Comparison of ENCODE assay signal across 12 cellular contexts in genomic region chr17:3917391-3917931, GRCh38. TPM values are rescaled to one million over a fixed set of nuclear protein-coding genes. Genes with fewer than 3 reads are reported as not detected.
DNase-seq lines count a peak whose midpoint lies in the region; ATAC-seq, FAIRE-seq and TF ChIP-seq lines count a peak whose summit lies in the region.
"Had no signal": no experiment of that assay in that cellular context is flagged by ENCODE, and none has a peak within 500 bp of the region (broad histone marks: within the 10 kb centered on the region; RNA-seq: fewer than 3 reads in every experiment).

No MANE protein-coding gene starts in this region.

- H3K4me2 ChIP-seq in SK-N-SH: no peak overlapping the region
- H3K4me2 ChIP-seq: KMS-11 had no signal

- no peaks in the 10 kb centered on the region for H3K9me3 ChIP-seq in SK-N-SH
- H3K9me3 ChIP-seq in stomach: no peaks in the 10 kb centered on the region

- H3K4me3 ChIP-seq in SK-N-SH (ENCODE audit: low read depth in 2 of 2, low read length in 1 of 2) (no peak overlapping the region), stomach (no peak overlapping the region)
- H3K4me3 ChIP-seq: GM12878 had no signal

- H3K4me1 ChIP-seq in SK-N-SH (ENCODE audit: control insufficient read depth in 1 of 2, insufficient read depth in 2 of 2, low read depth in 1 of 2, low read length in 1 of 2): peaks cover 0 to 18% of the 10 kb centered on the region in 2 experiments; a peak in 1 of 4 replicates
- peaks cover 25 to 61% (median 37%) of the 10 kb centered on the region in 4 donors for H3K4me1 ChIP-seq in stomach

- no peaks in the 10 kb centered on the region for H3F3A ChIP-seq in SK-N-SH (replicated peaks; ENCODE audit: insufficient read depth)

- no peaks in the 10 kb centered on the region for H3K36me3 Mint-ChIP-seq in HFFc6 (ENCODE audit: low read depth)

- TF ChIP-seq EP300 in SK-N-SH (IDR thresholded peaks at IDR 0.05; ENCODE audit: borderline replicate concordance in 1 of 2, low read depth in 1 of 2, low read length in 1 of 2) (no peak), stomach (IDR thresholded peaks at IDR 0.05) (no peak)

- no peak for FAIRE-seq in GM12892 (lab: Jason Lieb, UNC)
- FAIRE-seq: GM12878 had no signal

- intact Hi-C loops in left cardiac atrium (cut with DNase I) (loop anchor here in 1 of 2 donors (10.0 kb wide), 1 partner anchor 53 kb away; no protein-coding TSS in a partner anchor), stomach (cut with DNase I; ENCODE audit: low total_unique reads) (no loop called here)

- TF ChIP-seq CTCF in SK-N-SH (IDR thresholded peaks at IDR 0.05) (no peak), stomach (IDR thresholded peaks at IDR 0.05) (no peak), HFFc6 (IDR thresholded peaks at IDR 0.05) (no peak)

- H3K27ac Mint-ChIP-seq in HFFc6: no peak overlapping the region

- no peak overlapping the region for H2AFZ ChIP-seq in SK-N-SH (ENCODE audit: low read depth)

- no peak overlapping the region for H3K9ac ChIP-seq in SK-N-SH
- H3K9ac ChIP-seq: KMS-11 had no signal

- H3K4me1 Mint-ChIP-seq in HFFc6 (ENCODE audit: low read depth): 0 out of 2 replicates have a peak, but pooled peaks cover 4% of the 10 kb centered on the region

- no peak overlapping the region for H3K4me3 Mint-ChIP-seq in HFFc6

- no peaks in the 10 kb centered on the region for H4K20me1 ChIP-seq in SK-N-SH (ENCODE audit: insufficient read depth)

- CTCF ChIA-PET in SK-N-SH (lab: Yijun Ruan, JAX) (interaction anchor here (0.8 to 2.6 kb wide), 5 partner anchors 14 to 180 kb away, joined by 3 to 19 read pairs (median 5); no protein-coding TSS in a partner anchor), HEK293T (lab: Yijun Ruan, JAX) (interaction anchor here (1.2 to 1.8 kb wide), 3 partner anchors 71 to 179 kb away, joined by 3 to 8 read pairs (median 4); partner anchors contain the start of gene NCBP3)

- TF ChIP-seq RAD21 in SK-N-SH (IDR thresholded peaks at IDR 0.05; ENCODE audit: low read length): no peak

- H3K9me3 Mint-ChIP-seq in HFFc6: no peaks in the 10 kb centered on the region
- H3K9me3 Mint-ChIP-seq: activated naive CD4-positive, alpha-beta T cell treated with anti-CD3 and anti-CD28 coated beads, Interleukin-2, amount 50 U/mL, for 72 hours had no signal

- peaks cover 5% of the 10 kb centered on the region for H3K27me3 Mint-ChIP-seq in HFFc6 (ENCODE audit: insufficient read depth)

- H3K27ac ChIP-seq in SK-N-SH (ENCODE audit: low read depth in 2 of 2, low read length in 1 of 2) (no peak overlapping the region), stomach (peak overlapping the region in 4 of 5 donors; percentile 61 to 79 (median 66))
- H3K27ac ChIP-seq: KMS-11 had no signal

- TF ChIP-seq POLR2A in stomach (IDR thresholded peaks at IDR 0.05) (no peak), GM12892 (IDR thresholded peaks at IDR 0.05; ENCODE audit: low read depth, low read length) (no peak)

- DNase-seq in NCI-H345 (lab: John Stamatoyannopoulos, UW): peak; percentile 20
- no peak for DNase-seq in NCI-H345 treated with DMSO at 0.1 percent for 48 hours (lab: John Stamatoyannopoulos, UW; ENCODE audit: unreplicated experiment)
- peak; percentile 84 for DNase-seq in SK-N-SH
- peak; percentile 87 for DNase-seq in left cardiac atrium
- peak; percentile 68 for DNase-seq in stomach
- no peak for DNase-seq in HFFc6
- no peak for DNase-seq in HEK293T (ENCODE audit: extremely low spot score)
- no peak for DNase-seq in GM12892 (ENCODE audit: insufficient read length)
- DNase-seq: SW 1271 had no signal

- ATAC-seq in left cardiac atrium: peak; percentile 6 to 24
- ATAC-seq: activated naive CD4-positive, alpha-beta T cell treated with anti-CD3 and anti-CD28 coated beads, Interleukin-2, amount 50 U/mL, for 72 hours; GM12878 had no signal

- H3K79me2 ChIP-seq in SK-N-SH (ENCODE audit: insufficient read depth): no peaks in the 10 kb centered on the region

- 34% methylated on average over 3 of the region's 11 CpGs for WGBS in SK-N-SH (ENCODE audit: low lambda C conversion rate)
- 12 to 28% (median 21%) methylated on average over 9 to 11 of the region's 11 CpGs for WGBS in stomach, 5 donors

- POLR2A ChIA-PET in SK-N-SH (lab: Yijun Ruan, JAX): no interaction called here
- POLR2A ChIA-PET in HEK293T (lab: Yijun Ruan, JAX): no interaction called here

- H3K9me2 ChIP-seq in SK-N-SH: no peaks in the 10 kb centered on the region

- H3K27me3 ChIP-seq in SK-N-SH (ENCODE audit: insufficient read depth) (no peaks in the 10 kb centered on the region), stomach (no peaks in the 10 kb centered on the region)

- H3K36me3 ChIP-seq in SK-N-SH (replicated peaks in 1 of 2; ENCODE audit: control insufficient read depth in 1 of 2, insufficient read depth in 2 of 2, low read length in 1 of 2) (no peaks in the 10 kb centered on the region), stomach (no peaks in the 10 kb centered on the region)

TF ChIP-seq in SK-N-SH, 30 proteins besides CTCF, POLR2A, EP300 and RAD21:
- TF ChIP-seq NFIC (IDR thresholded peaks at IDR 0.05; ENCODE audit: borderline replicate concordance) (peak; percentile 42; the same call in 1 of the 2 replicates), RFX5 (IDR thresholded peaks at IDR 0.05; ENCODE audit: low read length) (no peak)

TF ChIP-seq in HEK293T, 16 proteins besides CTCF, POLR2A, EP300 and RAD21:
- TF ChIP-seq NFRKB (IDR thresholded peaks at IDR 0.05): no peak
- TF ChIP-seq LEF1 (IDR thresholded peaks at IDR 0.05; ENCODE audit: borderline replicate concordance): no peak
- TF ChIP-seq ARNT (IDR thresholded peaks at IDR 0.05): no peak
- TF ChIP-seq ELF4 (IDR thresholded peaks at IDR 0.05): no peak
- no peak for TF ChIP-seq ZNF384 (IDR thresholded peaks at IDR 0.05)
- no peak for TF ChIP-seq FOXM1 (IDR thresholded peaks at IDR 0.05; ENCODE audit: borderline replicate concordance)
- TF ChIP-seq PKNOX1 (IDR thresholded peaks at IDR 0.05): no peak

RNA-seq across cellular contexts. Expression of gene P2RX1, which starts 1.2 kb away (rescaled TPM):
- polyA plus RNA-seq in SK-N-SH (2012; rRNA removed) (not detected in 2 replicates), stomach (1 to 10 TPM in 1 of 3 donors, under 1 TPM in 2; 0.75 to 2.4 (median 0.92) TPM)
- not detected in 2 replicates for polyA plus RNA-seq in SK-N-SH (2012; cell fraction: cytosol; rRNA removed)
- 0.04 TPM in 1 of 2 replicates, not detected in the other for polyA plus RNA-seq in SK-N-SH (2012; cell fraction: nucleus; rRNA removed)
- total RNA-seq in left cardiac atrium (1 to 10 TPM in 1 of 2 donors, under 1 TPM in 1; 0.62 to 3.5 TPM), stomach (10 to 100 TPM in 1 of 5 donors, 1 to 10 TPM in 4; 2.4 to 13.4 (median 6.7) TPM)
- under 1 TPM in 1 of 6 experiments, not detected in 5; 0.08 TPM for total RNA-seq in HFFc6 (2021; fragmentation: NEBNext Ultra II Directional; extraction: Animal tissue kit (Norgen Biotek cat#: 25700))
- 0.87 TPM for polyA plus RNA-seq in GM12892 (2012; ENCODE audit: missing spikeins)

RNA-seq across cellular contexts. Expression of gene CAMKK1, which starts 24.6 kb away (rescaled TPM):
- polyA plus RNA-seq in SK-N-SH (2012; rRNA removed): 6.8 and 8.1 TPM in 2 replicates
- 2.9 and 4.5 TPM in 2 replicates for polyA plus RNA-seq in SK-N-SH (2012; cell fraction: cytosol; rRNA removed)
- 21.8 and 22.5 TPM in 2 replicates for polyA plus RNA-seq in SK-N-SH (2012; cell fraction: nucleus; rRNA removed)
- 1 to 10 TPM; 4.1 to 5.1 TPM for total RNA-seq in left cardiac atrium
- 10 to 100 TPM in 1 of 5 donors, 1 to 10 TPM in 3, under 1 TPM in 1; 0.58 to 15.1 (median 6.2) TPM for total RNA-seq in stomach
- 1 to 10 TPM; 2.1 to 6.4 (median 3.1) TPM for polyA plus RNA-seq in stomach
- total RNA-seq in HFFc6 (2021; fragmentation: NEBNext Ultra II Directional; extraction: Animal tissue kit (Norgen Biotek cat#: 25700)): 1 to 10 TPM; 5.4 to 6.9 (median 6.0) TPM
- polyA plus RNA-seq in GM12892 (2012; ENCODE audit: missing spikeins): 1.5 TPM

RNA-seq across cellular contexts. Expression of gene ATP2A3, which starts 46.8 kb away (rescaled TPM):
- polyA plus RNA-seq in SK-N-SH (2012; rRNA removed): 1.9 and 2.1 TPM in 2 replicates
- 0.67 and 0.92 TPM in 2 replicates for polyA plus RNA-seq in SK-N-SH (2012; cell fraction: cytosol; rRNA removed)
- polyA plus RNA-seq in SK-N-SH (2012; cell fraction: nucleus; rRNA removed): 4.9 and 5.6 TPM in 2 replicates
- 10 to 100 TPM in 1 of 2 donors, 1 to 10 TPM in 1; 8.6 to 12.0 TPM for total RNA-seq in left cardiac atrium
- total RNA-seq in stomach: 1,000 to 10,000 TPM in 1 of 5 donors, 100 to 1,000 TPM in 2, 10 to 100 TPM in 2; 49.4 to 1,069 (median 212) TPM
- 10 to 100 TPM; 10.4 to 16.1 (median 15.4) TPM for polyA plus RNA-seq in stomach
- under 1 TPM; 0.05 to 0.12 (median 0.08) TPM for total RNA-seq in HFFc6 (2021; fragmentation: NEBNext Ultra II Directional; extraction: Animal tissue kit (Norgen Biotek cat#: 25700))
- polyA plus RNA-seq in GM12892 (2012; ENCODE audit: missing spikeins): 17.1 TPM

Comparison
In these comparisons a context has a peak if more than half of its experiments do, and no peak if none do; other contexts are left out.
1. DNase-seq: peak in NCI-H345 (single experiment), SK-N-SH (single experiment), left cardiac atrium (single experiment) and stomach (single experiment); none in NCI-H345 treated with DMSO at 0.1 percent for 48 hours (single experiment), HFFc6 (single experiment), HEK293T (single experiment) and GM12892 (single experiment).
2. H3K27ac ChIP-seq: peak in stomach (4 of 5); none in SK-N-SH (0 of 2).
3. RNA of gene ATP2A3, which starts 46.8 kb away (total RNA-seq): 49.4 to 1,069 TPM in stomach and 8.6 to 12.0 TPM in left cardiac atrium; 0.05 to 0.12 TPM in HFFc6; every median in the first group is over 4 times any median in the second.